Comparison of ENCODE assay signal across 25 cellular contexts in genomic region chr12:62886796-62887195, GRCh38. TPM values are rescaled to one million over a fixed set of nuclear protein-coding genes. Genes with fewer than 3 reads are reported as not detected.
"Had no signal": no experiment of that assay in that cellular context is flagged by ENCODE, and none has a peak within 500 bp of the region (broad histone marks: within the 10 kb centered on the region; RNA-seq: fewer than 3 reads in every experiment).

No MANE protein-coding gene starts in this region.

- H3K36me3 ChIP-seq: esophagus muscularis mucosa, left lung, neural progenitor cell, prostate gland had no signal

- H3K4me3 Mint-ChIP-seq: activated naive CD8-positive, alpha-beta T cell treated with anti-CD3 and anti-CD28 coated beads for 36 hours; activated T-helper 17 cell treated with anti-CD3 and anti-CD28 coated beads, Interleukin-2, amount 50 U/mL, for 72 hours; naive thymus-derived CD8-positive, alpha-beta T cell; neural progenitor cell; type B pancreatic cell had no signal

- H3K36me3 Mint-ChIP-seq: activated naive CD8-positive, alpha-beta T cell treated with anti-CD3 and anti-CD28 coated beads for 36 hours; naive thymus-derived CD8-positive, alpha-beta T cell had no signal

- H3K9me3 ChIP-seq: esophagus muscularis mucosa, prostate gland, testis had no signal

- FAIRE-seq: astrocyte, colon, frontal cortex had no signal

- ATAC-seq: activated T-helper 17 cell treated with anti-CD3 and anti-CD28 coated beads, Interleukin-2, amount 50 U/mL, for 72 hours; left lung; naive thymus-derived CD8-positive, alpha-beta T cell had no signal

- H3K27me3 Mint-ChIP-seq: activated naive CD8-positive, alpha-beta T cell treated with anti-CD3 and anti-CD28 coated beads for 36 hours; activated T-helper 17 cell treated with anti-CD3 and anti-CD28 coated beads, Interleukin-2, amount 50 U/mL, for 72 hours; type B pancreatic cell had no signal

- DNase-seq: activated CD4-positive, CD25-positive, alpha-beta regulatory T cell treated with anti-CD3 and anti-CD28 coated beads, Interleukin-2, amount 50 U/mL, for 72 hours; activated naive CD8-positive, alpha-beta T cell treated with anti-CD3 and anti-CD28 coated beads for 36 hours; activated T-cell treated with anti-CD3 and anti-CD28 coated beads, Interleukin-2, amount 50 U/mL, for 1 hour; central memory CD4-positive, alpha-beta T cell; effector memory CD4-positive, alpha-beta T cell; glutamatergic neuron; kidney glomerular epithelial cell; left lung; naive thymus-derived CD8-positive, alpha-beta T cell; stimulated activated CD4-positive, alpha-beta T cell treated with anti-CD3 and anti-CD28 coated beads, Interleukin-4, amount 100 ng/mL, for 1 hour; stimulated activated naive CD4-positive, alpha-beta T cell; T-helper 9 cell; testis had no signal

- H3K4me1 ChIP-seq: esophagus muscularis mucosa, left lung, prostate gland, testis had no signal

- H3K4me3 ChIP-seq: esophagus muscularis mucosa, hepatocyte, left lung, lung, neural progenitor cell, prostate gland, testis had no signal

- H3K4me2 ChIP-seq: hepatocyte, neural progenitor cell had no signal

- H3K27me3 ChIP-seq: esophagus muscularis mucosa, hepatocyte, left lung, neural progenitor cell, testis had no signal

- H3K27ac ChIP-seq: esophagus muscularis mucosa, hepatocyte, left lung, neural progenitor cell, prostate gland, testis, VCaP had no signal

- H2AFZ ChIP-seq: hepatocyte, neural progenitor cell had no signal

- H3K9me3 Mint-ChIP-seq: activated naive CD8-positive, alpha-beta T cell treated with anti-CD3 and anti-CD28 coated beads for 36 hours; activated T-helper 17 cell treated with anti-CD3 and anti-CD28 coated beads, Interleukin-2, amount 50 U/mL, for 72 hours had no signal

- H3K4me1 Mint-ChIP-seq: activated naive CD8-positive, alpha-beta T cell treated with anti-CD3 and anti-CD28 coated beads for 36 hours; activated T-helper 17 cell treated with anti-CD3 and anti-CD28 coated beads, Interleukin-2, amount 50 U/mL, for 72 hours had no signal

- H3K27ac Mint-ChIP-seq: activated naive CD8-positive, alpha-beta T cell treated with anti-CD3 and anti-CD28 coated beads for 36 hours; activated T-helper 17 cell treated with anti-CD3 and anti-CD28 coated beads, Interleukin-2, amount 50 U/mL, for 72 hours; naive thymus-derived CD8-positive, alpha-beta T cell; neural progenitor cell; type B pancreatic cell had no signal

RNA-seq across cellular contexts. Expression of gene PPM1H, which starts 48.2 kb away (rescaled TPM):
- total RNA-seq: activated T-helper 17 cell treated with anti-CD3 and anti-CD28 coated beads, Interleukin-2, amount 50 U/mL, for 72 hours; naive thymus-derived CD8-positive, alpha-beta T cell; T-helper 1 cell treated with Interleukin-12 subunit alpha and Interleukin-12 subunit beta and Interleukin-4 antibody, amounts not matched to agents 30 ng/mL and 1 ng/mL, for 36 hours had no signal
- polyA plus RNA-seq: naive thymus-derived CD8-positive, alpha-beta T cell had no signal
